ENCODE assay signal across 17 cellular contexts in the genomic region with DNA sequence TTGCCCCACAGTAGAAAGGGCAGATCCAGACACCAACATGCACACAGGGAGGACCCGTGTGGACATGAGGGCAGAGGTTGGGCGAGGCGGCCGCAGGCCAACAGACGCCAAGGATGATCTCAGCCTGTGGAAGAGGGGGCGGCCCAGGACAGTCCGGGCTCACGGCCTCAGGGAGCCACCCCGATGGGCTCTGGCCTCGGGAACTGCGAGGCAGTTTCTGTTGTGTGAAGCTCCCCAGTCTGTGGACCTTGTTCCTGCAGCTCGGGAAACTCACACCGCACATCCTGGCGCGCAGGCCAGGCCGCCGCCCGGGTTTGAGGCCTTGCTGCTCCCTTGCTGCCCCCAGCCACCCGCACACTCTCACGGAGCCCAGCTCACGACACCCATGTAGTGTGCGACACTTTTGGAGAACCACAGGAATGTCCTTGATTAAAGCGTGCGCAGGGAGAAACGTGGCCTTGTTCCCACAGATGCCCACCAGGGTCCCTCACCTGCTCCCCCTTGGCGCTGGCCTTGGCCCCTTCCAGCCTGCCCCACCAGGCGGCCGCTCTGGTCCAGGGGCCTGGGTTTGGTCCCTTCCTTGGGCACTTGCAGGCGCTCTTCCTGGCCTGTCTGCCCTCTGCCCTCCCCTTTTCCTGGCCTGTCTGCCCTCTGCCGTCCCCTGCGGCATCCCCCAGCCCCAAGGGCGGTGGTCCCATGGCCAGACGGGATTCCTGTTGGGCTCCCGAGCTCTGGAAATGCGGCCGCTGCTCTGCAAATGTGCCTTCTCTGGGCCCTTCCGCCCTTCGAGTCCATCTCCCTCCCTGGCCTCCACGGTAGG.
"Had no signal": no experiment of that assay in that cellular context is flagged by ENCODE, and none has a peak within 500 bp of the region (broad histone marks: within the 10 kb centered on the region; RNA-seq: fewer than 3 reads in every experiment).

No MANE protein-coding gene starts in this region.

- H3K27me3 ChIP-seq: heart left ventricle, suprapubic skin, thyroid gland, upper lobe of left lung, uterus had no signal

- H3K9me3 ChIP-seq: heart left ventricle, mucosa of descending colon, suprapubic skin, thyroid gland, upper lobe of left lung, uterus had no signal

- H3K36me3 ChIP-seq: heart left ventricle, suprapubic skin, thyroid gland, upper lobe of left lung, uterus had no signal

- H3K9me3 Mint-ChIP-seq: naive thymus-derived CD8-positive, alpha-beta T cell had no signal

- H3K36me3 Mint-ChIP-seq: naive thymus-derived CD8-positive, alpha-beta T cell had no signal

- H3K4me3 Mint-ChIP-seq: naive thymus-derived CD8-positive, alpha-beta T cell had no signal

- H3K4me3 ChIP-seq: coronary artery, heart left ventricle, mucosa of descending colon, smooth muscle cell, suprapubic skin, thyroid gland, upper lobe of left lung, uterus had no signal

- H3K27ac ChIP-seq: coronary artery, heart left ventricle, suprapubic skin, thyroid gland, upper lobe of left lung, uterus had no signal

- H3K27ac Mint-ChIP-seq: naive thymus-derived CD8-positive, alpha-beta T cell had no signal

- DNase-seq: effector CD4-positive, alpha-beta T cell; foreskin melanocyte; heart left ventricle; hippocampal formation; left colon; mammary epithelial cell; naive thymus-derived CD8-positive, alpha-beta T cell; posterior cingulate gyrus; stimulated activated CD4-positive, alpha-beta T cell treated with anti-CD3 and anti-CD28 coated beads, Interleukin-2, amount 100 ng/mL, for 48 hours; stimulated activated naive CD8-positive, alpha-beta T cell treated with anti-CD3 and anti-CD28 coated beads, Interleukin-15, Interleukin-2, amounts not matched to agents 100 U/mL and 50 U/mL, for 24 hours; thyroid gland; uterus had no signal

- ATAC-seq: heart left ventricle; left colon; mucosa of descending colon; naive thymus-derived CD8-positive, alpha-beta T cell; stimulated activated naive CD8-positive, alpha-beta T cell treated with anti-CD3 and anti-CD28 coated beads, Interleukin-15, Interleukin-2, amounts not matched to agents 100 U/mL and 50 U/mL, for 24 hours had no signal
